Comparison of ENCODE assay signal across 17 cellular contexts in the genomic region with DNA sequence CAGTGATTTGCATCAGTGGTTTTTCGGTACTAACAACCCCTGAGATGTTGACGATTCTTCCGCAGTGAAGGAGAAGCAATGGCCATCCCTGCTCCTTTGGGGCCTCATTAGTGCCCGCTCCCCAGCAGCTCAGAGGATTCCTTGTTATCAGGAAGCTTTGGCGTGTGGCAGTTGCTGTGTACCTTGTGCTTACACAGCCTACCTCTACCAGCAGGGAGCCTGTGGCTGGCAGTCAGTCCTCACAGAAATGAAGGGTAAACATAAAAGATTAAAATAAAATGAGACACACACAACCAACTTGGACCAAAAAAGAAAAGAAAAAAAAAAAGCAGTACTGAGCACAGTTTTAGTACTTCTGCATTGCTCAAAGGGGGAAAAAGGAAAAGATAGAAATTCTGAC. TPM values are rescaled to one million over a fixed set of nuclear protein-coding genes. Genes with fewer than 3 reads are reported as not detected.
DNase-seq lines count a peak whose midpoint lies in the region; TF ChIP-seq lines count a peak whose summit lies in the region.
"Had no signal": no experiment of that assay in that cellular context is flagged by ENCODE, and none has a peak within 500 bp of the region (broad histone marks: within the 10 kb centered on the region; RNA-seq: fewer than 3 reads in every experiment).

No MANE protein-coding gene starts in this region.

- H3K27ac ChIP-seq in VCaP (peak overlapping the region; percentile 22; the same call in 1 of the 2 replicates), neural progenitor cell (no peak overlapping the region)
- H3K27ac ChIP-seq in effector memory CD4-positive, alpha-beta T cell (ENCODE audit: insufficient read depth, low read length, poor library complexity, severe bottlenecking), result no peak overlapping the region
- H3K27ac ChIP-seq: 22Rv1 had no signal

- H3K4me2 ChIP-seq in neural progenitor cell, result no peak overlapping the region
- H3K4me2 ChIP-seq: GM23338 had no signal

- no peaks in the 10 kb centered on the region for H3K9me3 ChIP-seq in neural progenitor cell (ENCODE audit: low read depth)
- H3K9me3 ChIP-seq in effector memory CD4-positive, alpha-beta T cell (ENCODE audit: control insufficient read depth, low read length), result no peaks in the 10 kb centered on the region

- no peaks in the 10 kb centered on the region for H3K36me3 ChIP-seq in neural progenitor cell
- H3K36me3 ChIP-seq in effector memory CD4-positive, alpha-beta T cell (ENCODE audit: control insufficient read depth, insufficient read depth, low read length), result no peaks in the 10 kb centered on the region

- H3K9ac ChIP-seq in neural progenitor cell, result no peak overlapping the region

- TF ChIP-seq CTCF in LNCaP clone FGC (IDR thresholded peaks at IDR 0.05; ENCODE audit: control insufficient read depth, extremely low read depth, insufficient read depth) (peak; percentile 26; the same call in 1 of the 2 replicates), VCaP (conservative IDR thresholded peaks at IDR 0.05) (peak; percentile 48; the same call in 1 of the 2 replicates), neural progenitor cell (IDR thresholded peaks at IDR 0.05) (no peak)

- DNase-seq in NCI-H1092 treated with DMSO at 0.1 percent for 48 hours (lab: John Stamatoyannopoulos, UW) (peak; percentile 8), NCI-H1092 (lab: John Stamatoyannopoulos, UW) (no peak), LNCaP clone FGC (ENCODE audit: low read depth) (peak; percentile 53), neural progenitor cell (ENCODE audit: low spot score) (peak; percentile 4), NOMO-1 treated with dmso at 0.1 percent for 144 hours (lab: John Stamatoyannopoulos, UW; ENCODE audit: unreplicated experiment) (no peak), superior temporal gyrus (ENCODE audit: extremely low spot score) (no peak)
- no peak for DNase-seq in effector memory CD4-positive, alpha-beta T cell
- DNase-seq: CD8-positive, alpha-beta T cell; COR-L47; DMS153; DMS79 treated with DMSO at 0.1 percent for 48 hours; EL; H9 had no signal

- no peak overlapping the region for H3K27ac Mint-ChIP-seq in neural progenitor cell
- H3K27ac Mint-ChIP-seq: CD14-positive monocyte; CD8-positive, alpha-beta T cell; GM23338; H9 had no signal

- H4K20me1 ChIP-seq in neural progenitor cell (ENCODE audit: low read depth), result no peaks in the 10 kb centered on the region

- H3K27me3 Mint-ChIP-seq in neural progenitor cell (ENCODE audit: insufficient read depth, low read depth), result no peaks in the 10 kb centered on the region

- no peak overlapping the region for H3K4me3 ChIP-seq in LNCaP clone FGC (ENCODE audit: low read depth, low read length)
- no peak overlapping the region for H3K4me3 ChIP-seq in neural progenitor cell
- H3K4me3 ChIP-seq in effector memory CD4-positive, alpha-beta T cell (ENCODE audit: insufficient read depth, low read depth, low read length, poor library complexity, severe bottlenecking), result no peak overlapping the region
- H3K4me3 ChIP-seq: GM23338 had no signal

- no peaks in the 10 kb centered on the region for H3K36me3 Mint-ChIP-seq in neural progenitor cell
- H3K36me3 Mint-ChIP-seq: CD14-positive monocyte; CD8-positive, alpha-beta T cell had no signal

- no peaks in the 10 kb centered on the region for H3F3A ChIP-seq in neural progenitor cell (ENCODE audit: low read depth)

- H2AFZ ChIP-seq in neural progenitor cell (replicated peaks), result peak overlapping the region; percentile 60
- H2AFZ ChIP-seq: GM23338 had no signal

- H3K4me3 Mint-ChIP-seq in neural progenitor cell, result no peak overlapping the region
- H3K4me3 Mint-ChIP-seq: CD14-positive monocyte; CD8-positive, alpha-beta T cell; GM23338; H9 had no signal

- no peaks in the 10 kb centered on the region for H3K27me3 ChIP-seq in neural progenitor cell
- no peaks in the 10 kb centered on the region for H3K27me3 ChIP-seq in effector memory CD4-positive, alpha-beta T cell (replicated peaks; ENCODE audit: control insufficient read depth, insufficient read depth, low read length, poor library complexity, severe bottlenecking)

- no peaks in the 10 kb centered on the region for H3K79me2 ChIP-seq in neural progenitor cell (ENCODE audit: low read depth)

- peaks cover 27% of the 10 kb centered on the region for H3K9me3 Mint-ChIP-seq in neural progenitor cell

- peaks cover 4% of the 10 kb centered on the region for H3K4me1 Mint-ChIP-seq in neural progenitor cell
- H3K4me1 Mint-ChIP-seq: CD14-positive monocyte, GM23338, H9 had no signal

- H3K4me1 ChIP-seq in neural progenitor cell, result no peaks in the 10 kb centered on the region
- no peaks in the 10 kb centered on the region for H3K4me1 ChIP-seq in effector memory CD4-positive, alpha-beta T cell (ENCODE audit: control insufficient read depth, insufficient read depth, low read length, poor library complexity, severe bottlenecking)

RNA-seq across cellular contexts. Expression of a gene that starts 55.2 kb away (rescaled TPM):
- 0.21 and 0.40 TPM in 2 replicates for total RNA-seq in neural progenitor cell (ENCODE audit: low replicate concordance)
- total RNA-seq: CD8-positive, alpha-beta T cell; H9 had no signal

Comparison
In these comparisons a context has a peak if more than half of its experiments do, and no peak if none do; other contexts are left out.
1. DNase-seq: peak in NCI-H1092 treated with DMSO at 0.1 percent for 48 hours (single experiment), LNCaP clone FGC (single experiment) and neural progenitor cell (single experiment); none in NCI-H1092 (single experiment), effector memory CD4-positive, alpha-beta T cell (0 of 3), NOMO-1 treated with dmso at 0.1 percent for 144 hours (single experiment) and superior temporal gyrus (single experiment).